7 cellular contexts compared by ENCODE assay signal in the genomic region with DNA sequence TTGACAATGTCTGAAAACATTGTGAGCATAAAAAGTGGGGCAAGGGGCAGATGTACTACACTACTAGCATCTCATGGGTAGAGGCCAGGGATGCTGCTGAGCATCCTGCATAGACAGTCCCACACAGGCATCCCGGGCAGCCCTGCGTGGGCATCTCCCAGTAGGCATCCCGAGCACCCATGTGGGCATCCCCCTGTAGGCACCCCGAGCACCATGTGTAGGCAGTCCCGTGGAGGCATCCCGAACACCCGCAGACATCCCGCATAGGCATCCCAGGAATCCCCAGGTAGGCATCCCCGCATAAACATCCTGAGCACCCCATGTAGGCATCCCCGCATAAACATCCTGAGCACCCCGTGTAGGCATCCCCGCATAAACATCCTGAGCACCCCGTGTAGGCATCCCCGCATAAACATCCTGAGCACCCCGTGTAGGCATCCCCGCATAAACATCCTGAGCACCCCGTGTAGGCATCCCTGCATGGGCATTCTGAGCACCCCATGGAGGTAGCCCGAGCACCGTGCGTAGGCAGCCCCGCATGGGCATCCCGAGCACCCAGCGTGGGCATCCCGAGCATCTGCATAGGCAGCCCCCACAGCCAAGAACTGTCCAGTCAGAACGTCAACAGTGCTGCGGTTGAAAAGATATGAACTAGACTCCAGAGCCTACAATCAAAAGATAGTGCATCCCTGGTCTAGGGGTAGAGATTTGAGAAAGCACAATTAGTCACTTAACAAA.
"Had no signal": no experiment of that assay in that cellular context is flagged by ENCODE, and none has a peak within 500 bp of the region (broad histone marks: within the 10 kb centered on the region; RNA-seq: fewer than 3 reads in every experiment).

No MANE protein-coding gene starts in this region.

- FAIRE-seq: H54, HTR-8/SVneo, K562 had no signal

- H3K4me3 ChIP-seq: K562 had no signal

- DNase-seq: GOT3, H9, HCEC 1CT, IMR-90 had no signal

- ATAC-seq: K562 had no signal

- H3K4me3 Mint-ChIP-seq: H9 had no signal
